In genomic region chr6:37442416-37443218, GRCh38 we compare ENCODE assay signal across 9 cellular contexts. TPM values are rescaled to one million over a fixed set of nuclear protein-coding genes. Genes with fewer than 3 reads are reported as not detected.
DNase-seq lines count a peak whose midpoint lies in the region; ATAC-seq, FAIRE-seq and TF ChIP-seq lines count a peak whose summit lies in the region.
"Had no signal": no experiment of that assay in that cellular context is flagged by ENCODE, and none has a peak within 500 bp of the region (broad histone marks: within the 10 kb centered on the region; RNA-seq: fewer than 3 reads in every experiment).

No MANE protein-coding gene starts in this region.

- peak; percentile 61 for ATAC-seq in activated CD8-positive, alpha-beta T cell treated with anti-CD3 and anti-CD28 coated beads for 36 hours

- H3K27ac ChIP-seq in KMS-11 (peak overlapping the region; percentile 1; the same call in 1 of the 2 replicates), right atrium auricular region (peak overlapping the region; percentile 54 to 73), small intestine (ENCODE audit: low read depth in 1 of 2, low read length in 1 of 2) (peak overlapping the region; percentile 54 to 65), RWPE1 (no peak overlapping the region)

- in situ Hi-C loops in HAP-1 (cut with MboI; ENCODE audit: low sequenced_read_pairs): no loop called here

- H3K9me3 Mint-ChIP-seq in activated CD8-positive, alpha-beta T cell treated with anti-CD3 and anti-CD28 coated beads for 36 hours: no peaks in the 10 kb centered on the region

- no peaks in the 10 kb centered on the region for H3K27me3 Mint-ChIP-seq in activated CD8-positive, alpha-beta T cell treated with anti-CD3 and anti-CD28 coated beads for 36 hours

- H3K4me1 ChIP-seq in KMS-11 (ENCODE audit: low read depth, poor library complexity, severe bottlenecking) (peaks cover 12% of the 10 kb centered on the region), right atrium auricular region (peaks cover 0 to 50% of the 10 kb centered on the region in 2 donors), small intestine (ENCODE audit: control insufficient read depth in 2 of 2, insufficient read depth in 1 of 2, low read depth in 1 of 2, low read length in 1 of 2) (no peaks in the 10 kb centered on the region), HAP-1 (no peaks in the 10 kb centered on the region)

- H3K36me3 ChIP-seq in KMS-11 (ENCODE audit: insufficient read depth) (peaks cover 5% of the 10 kb centered on the region; the same call in 1 of the 2 replicates), right atrium auricular region (peaks cover 43% of the 10 kb centered on the region), small intestine (ENCODE audit: control insufficient read depth in 2 of 2, insufficient read depth in 2 of 2, low read length in 2 of 2) (peaks cover 10 to 11% of the 10 kb centered on the region in 2 donors), HAP-1 (replicated peaks) (peaks cover 52% of the 10 kb centered on the region)

- H2AFZ ChIP-seq in KMS-11 (ENCODE audit: low read depth): no peak overlapping the region

- peak overlapping the region; percentile 67 for H3K4me3 Mint-ChIP-seq in activated CD8-positive, alpha-beta T cell treated with anti-CD3 and anti-CD28 coated beads for 36 hours

- no peak overlapping the region for H3K9ac ChIP-seq in KMS-11

- intact Hi-C loops in activated CD8-positive, alpha-beta T cell treated with anti-CD3 and anti-CD28 coated beads for 36 hours (cut with micrococcal nuclease): no loop called here

- peak overlapping the region; percentile 97 for H3K4me2 ChIP-seq in KMS-11

- 5 to 17% (median 5%) methylated on average over 4 of the region's 4 CpGs for WGBS in small intestine, 3 donors

- peak overlapping the region; percentile 84 for H3K27ac Mint-ChIP-seq in activated CD8-positive, alpha-beta T cell treated with anti-CD3 and anti-CD28 coated beads for 36 hours

- POLR2A ChIA-PET in activated CD8-positive, alpha-beta T cell treated with anti-CD3 and anti-CD28 coated beads for 36 hours (lab: Charles Lee): interaction anchor here (2.0 to 3.4 kb wide), 2 partner anchors 9 to 16 kb away, joined by 5 to 32 read pairs; partner anchors contain the start of gene CMTR1
- POLR2A ChIA-PET in RWPE1 (lab: Yijun Ruan, JAX; ENCODE audit: low non-redundant PET): no interaction called here

- H3K9me3 ChIP-seq in right atrium auricular region (no peaks in the 10 kb centered on the region), small intestine (ENCODE audit: control insufficient read depth, low read depth) (no peaks in the 10 kb centered on the region), HAP-1 (no peaks in the 10 kb centered on the region)

- CTCF ChIA-PET in activated CD8-positive, alpha-beta T cell treated with anti-CD3 and anti-CD28 coated beads for 36 hours (lab: Charles Lee): interaction anchor here (1.1 to 1.6 kb wide), 3 partner anchors 9 to 117 kb away, joined by 3 to 5 read pairs (median 4); partner anchors contain the start of gene CMTR1
- CTCF ChIA-PET in RWPE1 (lab: Yijun Ruan, JAX): interaction anchor here (0.6 kb wide), 1 partner anchor 1895 kb away, joined by 3 read pairs; no protein-coding TSS in a partner anchor

- no peak overlapping the region for H3K4me3 ChIP-seq in KMS-11 (IDR thresholded peaks at IDR 0.05; ENCODE audit: insufficient read depth, low read depth, low read length)
- peak overlapping the region in 1 of 2 donors; percentile 22 for H3K4me3 ChIP-seq in right atrium auricular region
- no peak overlapping the region for H3K4me3 ChIP-seq in small intestine (ENCODE audit: low read depth in 1 of 2, low read length in 2 of 2)
- H3K4me3 ChIP-seq in HAP-1: no peak overlapping the region

- DNase-seq in activated CD8-positive, alpha-beta T cell treated with anti-CD3 and anti-CD28 coated beads for 36 hours: no peak
- DNase-seq in right atrium auricular region (ENCODE audit: low spot score): no peak
- DNase-seq in small intestine: peak; percentile 43
- DNase-seq in HAP-1 (ENCODE audit: low spot score in 2 of 2): no peak
- DNase-seq in RWPE1 (ENCODE audit: low spot score): no peak
- DNase-seq in NK-92 treated with Interleukin-12 subunit alpha and Interleukin-12 subunit beta, amount 100 ng/mL, for 24 hours (lab: John Stamatoyannopoulos, UW): no peak
- DNase-seq in NCI-H1092 treated with DMSO at 0.1 percent for 48 hours (lab: John Stamatoyannopoulos, UW): no peak
- DNase-seq: NCI-H146 had no signal

- H3K4me1 Mint-ChIP-seq in activated CD8-positive, alpha-beta T cell treated with anti-CD3 and anti-CD28 coated beads for 36 hours (ENCODE audit: low read depth): peaks cover 27% of the 10 kb centered on the region

- H3K36me3 Mint-ChIP-seq in activated CD8-positive, alpha-beta T cell treated with anti-CD3 and anti-CD28 coated beads for 36 hours (ENCODE audit: low read depth): peaks cover 36% of the 10 kb centered on the region

- no peak for FAIRE-seq in small intestine (lab: Jason Lieb, UNC)

- TF ChIP-seq CTCF in KMS-11 (conservative IDR thresholded peaks at IDR 0.05; ENCODE audit: low read depth, low read length) (no peak), right atrium auricular region (IDR thresholded peaks at IDR 0.05) (no peak), RWPE1 (conservative IDR thresholded peaks at IDR 0.05; ENCODE audit: low read depth) (no peak)
- TF ChIP-seq CTCF in activated CD8-positive, alpha-beta T cell treated with anti-CD3 and anti-CD28 coated beads for 36 hours (IDR thresholded peaks at IDR 0.05): no peak

- H4K20me1 ChIP-seq in KMS-11 (ENCODE audit: insufficient read depth): no peaks in the 10 kb centered on the region

- H3K27me3 ChIP-seq in KMS-11 (ENCODE audit: insufficient read depth, low read depth) (no peaks in the 10 kb centered on the region), right atrium auricular region (no peaks in the 10 kb centered on the region), small intestine (ENCODE audit: control insufficient read depth in 2 of 2, insufficient read depth in 2 of 2, low read length in 2 of 2) (no peaks in the 10 kb centered on the region), HAP-1 (ENCODE audit: low read depth) (no peaks in the 10 kb centered on the region)

- no peaks in the 10 kb centered on the region; the same call in 1 of the 2 replicates for H3K79me2 ChIP-seq in KMS-11 (ENCODE audit: insufficient read depth, low read depth)

RNA-seq across cellular contexts. Expression of gene CMTR1, which starts 9.6 kb away (rescaled TPM):
- total RNA-seq in activated CD8-positive, alpha-beta T cell treated with anti-CD3 and anti-CD28 coated beads for 36 hours: 10 to 100 TPM; 49.9 to 50.6 TPM
- 10 to 100 TPM; 20.4 to 21.1 TPM for total RNA-seq in right atrium auricular region
- 10 to 100 TPM; 10.8 to 17.6 (median 12.3) TPM for polyA plus RNA-seq in small intestine

RNA-seq across cellular contexts. Expression of gene CCDC167, which starts 57.1 kb away (rescaled TPM):
- total RNA-seq in activated CD8-positive, alpha-beta T cell treated with anti-CD3 and anti-CD28 coated beads for 36 hours: 10 to 100 TPM; 63.7 to 68.1 TPM
- 10 to 100 TPM; 26.1 to 39.6 TPM for total RNA-seq in right atrium auricular region
- 10 to 100 TPM; 25.0 to 54.3 (median 25.7) TPM for polyA plus RNA-seq in small intestine
